ENCODE assay signal across 8 cellular contexts in the genomic region with DNA sequence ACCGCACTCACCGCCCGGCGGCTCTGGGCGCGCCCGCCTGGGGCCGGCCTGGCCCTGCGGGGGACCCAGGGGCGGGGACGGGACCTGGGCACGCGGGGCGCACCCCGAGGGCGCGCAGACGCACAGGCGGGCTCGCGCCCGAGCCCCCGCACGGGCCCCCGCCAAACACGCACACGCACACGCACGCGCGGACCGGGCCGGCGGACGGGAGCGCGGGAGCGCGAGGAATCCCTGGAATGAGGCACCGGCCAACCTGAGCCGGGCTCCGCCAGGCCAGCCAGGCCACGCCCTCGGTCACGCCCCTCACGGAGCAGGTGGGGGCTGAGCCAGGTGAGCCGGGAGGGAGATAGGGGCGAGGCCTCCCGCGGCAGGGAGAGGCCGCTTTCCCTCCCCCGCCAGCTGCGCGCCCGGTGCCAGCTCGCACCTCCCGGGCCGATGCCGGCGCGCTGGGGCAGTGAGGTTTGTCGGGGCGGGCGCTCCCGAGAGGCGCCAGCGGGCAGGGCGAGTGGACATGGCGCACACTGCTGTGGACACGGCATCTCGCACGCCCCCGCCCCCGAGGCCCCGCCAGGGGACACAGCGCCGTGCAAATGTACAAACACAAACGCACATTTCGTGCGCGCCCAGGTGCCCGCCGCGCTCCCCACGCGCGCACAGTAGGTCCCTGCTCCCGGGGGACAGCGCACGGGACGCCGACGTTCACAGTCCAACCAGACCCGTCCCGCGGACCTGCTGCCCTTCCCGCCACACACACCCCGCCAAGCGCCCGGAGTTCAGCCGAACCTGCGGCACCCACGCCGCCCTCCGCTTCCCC.
A peak's percentile ranks its signal among the peaks of the same experiment; 100 is the strongest.
DNase-seq lines count a peak whose midpoint lies in the region; ATAC-seq and TF ChIP-seq lines count a peak whose summit lies in the region.

No MANE protein-coding gene starts in this region.

- intact Hi-C loops in PC-3 (cut with micrococcal nuclease) = loop anchor here (2.0 kb wide), 1 partner anchor 45 kb away; no protein-coding TSS in a partner anchor

- no peak overlapping the region for H3K27ac Mint-ChIP-seq in nephron

- H3K9me3 Mint-ChIP-seq in nephron = no peaks in the 10 kb centered on the region

- no peaks in the 10 kb centered on the region for H3K9me2 ChIP-seq in PC-3 (replicated peaks; ENCODE audit: low read length)

- H3K27ac ChIP-seq in PC-3 (ENCODE audit: low read length) = peak overlapping the region; percentile 22

- POLR2A ChIA-PET in PC-3 (lab: Charles Lee; ENCODE audit: unreplicated experiment) = interaction anchor here (0.6 kb wide), 1 partner anchor 573 kb away, joined by 8 read pairs; no protein-coding TSS in a partner anchor

- H3F3A ChIP-seq in PC-3 (ENCODE audit: low read length, unreplicated experiment) = no peaks in the 10 kb centered on the region

- H3K27me3 ChIP-seq in PC-3 (ENCODE audit: low read length) = no peaks in the 10 kb centered on the region

- no peaks in the 10 kb centered on the region for H3K36me3 ChIP-seq in PC-3 (ENCODE audit: low read depth, low read length)

- 0 out of 2 replicates have a peak, but pooled peaks cover 4% of the 10 kb centered on the region for H4K20me1 ChIP-seq in PC-3 (ENCODE audit: low read length)

- H3K9me3 ChIP-seq in PC-3 (ENCODE audit: low read length) = no peaks in the 10 kb centered on the region

- peaks cover 44% of the 10 kb centered on the region for H3K79me2 ChIP-seq in PC-3 (ENCODE audit: low read length)

- peak overlapping the region; percentile 88 for H3K4me2 ChIP-seq in PC-3 (ENCODE audit: low read length)

- CTCF ChIA-PET in PC-3 (lab: Charles Lee) = interaction anchor here (0.7 kb wide), 1 partner anchor 45 kb away, joined by 3 read pairs; no protein-coding TSS in a partner anchor

- no peak for TF ChIP-seq CTCF in PC-3 (conservative IDR thresholded peaks at IDR 0.05; ENCODE audit: low read depth, low read length)
- no peak for TF ChIP-seq CTCF in fibroblast of pulmonary artery (IDR thresholded peaks at IDR 0.05; ENCODE audit: low read length, missing control alignments)
- no peak for TF ChIP-seq CTCF in nephron (IDR thresholded peaks at IDR 0.05; ENCODE audit: unreplicated experiment in 3 of 3)

- peaks cover 26% of the 10 kb centered on the region for H3K4me1 ChIP-seq in PC-3 (ENCODE audit: insufficient read depth, low read length)

- no peaks in the 10 kb centered on the region for H3K36me3 Mint-ChIP-seq in nephron (ENCODE audit: low read depth)

- H3K4me3 ChIP-seq in PC-3 (ENCODE audit: low read length) (peak overlapping the region; percentile 75), fibroblast of pulmonary artery (replicated peaks; ENCODE audit: low read depth, low read length) (peak overlapping the region; percentile 78)

- H3K4me3 Mint-ChIP-seq in nephron = peak overlapping the region; percentile 64 to 96 (median 66)

- H3K4me1 Mint-ChIP-seq in nephron = peaks cover 35% of the 10 kb centered on the region

- DNase-seq in C1 segment of cervical spinal cord (lab: John Stamatoyannopoulos, UW) = peak in 11 of 14 donors; percentile 17 to 92 (median 47)
- DNase-seq in PC-3 = peak; percentile 97
- DNase-seq in activated effector memory CD4-positive, alpha-beta T cell treated with anti-CD3 and anti-CD28 coated beads, Interleukin-2, amount 50 U/mL, for 16 hours = peak; percentile 93
- DNase-seq in fibroblast of pulmonary artery (ENCODE audit: low read depth) = peak; percentile 58
- peak; percentile 78 for DNase-seq in stimulated activated naive CD8-positive, alpha-beta T cell treated with anti-CD3 and anti-CD28 coated beads, Interleukin-15, Interleukin-2, amounts not matched to agents 100 U/mL and 50 U/mL, for 24 hours

- peak overlapping the region; percentile 83 for H2AFZ ChIP-seq in PC-3 (ENCODE audit: low read length)

- BruUV-seq in PC-3 (replicated peaks; lab: Mats Ljungman, UMichigan) = no TSS peak

- H3K27me3 Mint-ChIP-seq in nephron (ENCODE audit: low read depth) = peaks cover 9% of the 10 kb centered on the region

- peak overlapping the region; percentile 69 for H3K9ac ChIP-seq in PC-3 (ENCODE audit: low read length)

- ATAC-seq in GM19351 (IDR thresholded peaks at IDR 0.05; ENCODE audit: unreplicated experiment) = peak; percentile 65
- peak; percentile 58 for ATAC-seq in HG03460 (IDR thresholded peaks at IDR 0.05; ENCODE audit: unreplicated experiment)
- ATAC-seq in PC-3 = peak; percentile 78
- ATAC-seq in stimulated activated naive CD8-positive, alpha-beta T cell treated with anti-CD3 and anti-CD28 coated beads, Interleukin-15, Interleukin-2, amounts not matched to agents 100 U/mL and 50 U/mL, for 24 hours = peak; percentile 67

Comparison
In these comparisons a context has a peak if more than half of its experiments do, and no peak if none do; other contexts are left out.
1. Peak in every context shown above with its lines: DNase-seq, ATAC-seq, H3K4me3 ChIP-seq and H3K27ac ChIP-seq.
2. DNase-seq: peak in every context shown above with its lines; median percentile 97 in PC-3; 93 in activated effector memory CD4-positive, alpha-beta T cell treated with anti-CD3 and anti-CD28 coated beads, Interleukin-2, amount 50 U/mL, for 16 hours; 78 in stimulated activated naive CD8-positive, alpha-beta T cell treated with anti-CD3 and anti-CD28 coated beads, Interleukin-15, Interleukin-2, amounts not matched to agents 100 U/mL and 50 U/mL, for 24 hours; 58 in fibroblast of pulmonary artery; 47 in C1 segment of cervical spinal cord.